Comparison of ENCODE assay signal across 8 cellular contexts in the genomic region with DNA sequence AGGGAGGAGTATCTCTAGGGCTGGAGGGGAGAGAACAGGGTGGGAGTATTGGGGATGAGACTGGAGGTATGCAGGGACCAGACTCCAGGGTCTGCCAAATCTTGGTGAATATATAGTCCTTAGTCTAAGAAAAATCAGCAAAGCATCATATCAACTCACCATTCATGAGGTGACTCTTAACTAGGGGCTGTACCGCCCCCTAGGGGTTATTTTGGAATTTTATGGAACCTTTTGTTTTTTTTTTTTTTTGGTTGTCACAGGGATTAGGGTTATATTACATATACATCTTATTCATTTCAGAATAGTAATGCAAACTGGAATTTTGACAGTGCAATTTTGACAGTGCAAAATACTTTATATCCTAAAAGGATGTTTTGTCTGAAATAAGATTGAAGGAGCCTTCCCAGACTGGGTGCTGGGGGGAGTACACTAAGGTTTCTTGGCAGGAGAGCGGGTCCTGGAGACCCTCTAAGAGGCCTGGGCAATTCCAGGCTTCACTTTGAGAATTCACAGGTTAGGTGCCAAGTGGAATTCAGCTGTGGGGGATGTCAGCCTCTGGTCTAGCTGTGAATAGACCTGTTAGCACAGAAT. TPM values are rescaled to one million over a fixed set of nuclear protein-coding genes. Genes with fewer than 3 reads are reported as not detected.
A peak's percentile ranks its signal among the peaks of the same experiment; 100 is the strongest.
DNase-seq lines count a peak whose midpoint lies in the region; TF ChIP-seq lines count a peak whose summit lies in the region.

No MANE protein-coding gene starts in this region.

- peak; percentile 86 for TF ChIP-seq CTCF in glutamatergic neuron (IDR thresholded peaks at IDR 0.05; ENCODE audit: partially characterized antibody, unreplicated experiment)

- intact Hi-C loops in activated T-helper 1 cell treated with anti-CD3 and anti-CD28 coated beads, Interleukin-12 subunit alpha, Interleukin-12 subunit beta, Interleukin-2, Interleukin-4 antibody, amounts not matched to agents 30 ng/mL and 10 ng/mL and 1 ng/mL, durations not matched to agents 14 hours and 24 hours and 36 hours (cut with micrococcal nuclease), result loop anchor here (1.0 to 2.0 kb wide), 5 partner anchors 20 to 222 kb away; no protein-coding TSS in a partner anchor

- peaks cover 18% of the 10 kb centered on the region for H3K36me3 Mint-ChIP-seq in activated T-helper 1 cell treated with anti-CD3 and anti-CD28 coated beads, Interleukin-12 subunit alpha, Interleukin-12 subunit beta, Interleukin-2, Interleukin-4 antibody, amounts not matched to agents 30 ng/mL and 10 ng/mL and 1 ng/mL, durations not matched to agents 14 hours and 24 hours and 36 hours (ENCODE audit: low read depth)
- H3K36me3 Mint-ChIP-seq in glutamatergic neuron (ENCODE audit: unreplicated experiment), result no peaks in the 10 kb centered on the region
- peaks cover 13% of the 10 kb centered on the region for H3K36me3 Mint-ChIP-seq in stimulated activated naive CD8-positive, alpha-beta T cell treated with anti-CD3 and anti-CD28 coated beads, Interleukin-15, Interleukin-2, amounts not matched to agents 100 ng/mL and 50 ng/mL, for 24 hours (ENCODE audit: low read depth)

- peaks cover 80% of the 10 kb centered on the region for H3K4me1 Mint-ChIP-seq in activated T-helper 1 cell treated with anti-CD3 and anti-CD28 coated beads, Interleukin-12 subunit alpha, Interleukin-12 subunit beta, Interleukin-2, Interleukin-4 antibody, amounts not matched to agents 30 ng/mL and 10 ng/mL and 1 ng/mL, durations not matched to agents 14 hours and 24 hours and 36 hours (ENCODE audit: low read depth)
- H3K4me1 Mint-ChIP-seq in glutamatergic neuron (ENCODE audit: low read depth, unreplicated experiment), result peaks cover 45% of the 10 kb centered on the region
- H3K4me1 Mint-ChIP-seq in stimulated activated naive CD8-positive, alpha-beta T cell treated with anti-CD3 and anti-CD28 coated beads, Interleukin-15, Interleukin-2, amounts not matched to agents 100 ng/mL and 50 ng/mL, for 24 hours (ENCODE audit: low read depth), result peaks cover 74% of the 10 kb centered on the region

- peak overlapping the region; percentile 82 for H3K27ac Mint-ChIP-seq in activated T-helper 1 cell treated with anti-CD3 and anti-CD28 coated beads, Interleukin-12 subunit alpha, Interleukin-12 subunit beta, Interleukin-2, Interleukin-4 antibody, amounts not matched to agents 30 ng/mL and 10 ng/mL and 1 ng/mL, durations not matched to agents 14 hours and 24 hours and 36 hours
- peak overlapping the region; percentile 69 for H3K27ac Mint-ChIP-seq in glutamatergic neuron (ENCODE audit: unreplicated experiment)
- peak overlapping the region; percentile 39 for H3K27ac Mint-ChIP-seq in stimulated activated naive CD8-positive, alpha-beta T cell treated with anti-CD3 and anti-CD28 coated beads, Interleukin-15, Interleukin-2, amounts not matched to agents 100 ng/mL and 50 ng/mL, for 24 hours

- H3K9me3 Mint-ChIP-seq in activated T-helper 1 cell treated with anti-CD3 and anti-CD28 coated beads, Interleukin-12 subunit alpha, Interleukin-12 subunit beta, Interleukin-2, Interleukin-4 antibody, amounts not matched to agents 30 ng/mL and 10 ng/mL and 1 ng/mL, durations not matched to agents 14 hours and 24 hours and 36 hours, result no peaks in the 10 kb centered on the region
- peaks cover 17% of the 10 kb centered on the region for H3K9me3 Mint-ChIP-seq in glutamatergic neuron (ENCODE audit: unreplicated experiment)
- H3K9me3 Mint-ChIP-seq in stimulated activated naive CD8-positive, alpha-beta T cell treated with anti-CD3 and anti-CD28 coated beads, Interleukin-15, Interleukin-2, amounts not matched to agents 100 ng/mL and 50 ng/mL, for 24 hours, result no peaks in the 10 kb centered on the region

- no peak overlapping the region for H3K4me3 Mint-ChIP-seq in activated T-helper 1 cell treated with anti-CD3 and anti-CD28 coated beads, Interleukin-12 subunit alpha, Interleukin-12 subunit beta, Interleukin-2, Interleukin-4 antibody, amounts not matched to agents 30 ng/mL and 10 ng/mL and 1 ng/mL, durations not matched to agents 14 hours and 24 hours and 36 hours
- H3K4me3 Mint-ChIP-seq in glutamatergic neuron (ENCODE audit: unreplicated experiment), result peak overlapping the region; percentile 33
- H3K4me3 Mint-ChIP-seq in stimulated activated naive CD8-positive, alpha-beta T cell treated with anti-CD3 and anti-CD28 coated beads, Interleukin-15, Interleukin-2, amounts not matched to agents 100 ng/mL and 50 ng/mL, for 24 hours, result no peak overlapping the region

- DNase-seq in stimulated activated CD4-positive, alpha-beta T cell treated with anti-CD3 and anti-CD28 coated beads, Interleukin-15, amount 100 ng/mL, for 24 hours, result peak; percentile 44
- DNase-seq in stimulated activated CD4-positive, alpha-beta T cell treated with anti-CD3 and anti-CD28 coated beads, Interleukin-1b, Interleukin-23, amount 100 ng/mL, for 48 hours, result no peak
- peak; percentile 65 for DNase-seq in M059J (ENCODE audit: low read depth)
- DNase-seq in activated T-helper 1 cell treated with anti-CD3 and anti-CD28 coated beads, Interleukin-12 subunit alpha, Interleukin-12 subunit beta, Interleukin-2, Interleukin-4 antibody, amounts not matched to agents 30 ng/mL and 10 ng/mL and 1 ng/mL, durations not matched to agents 14 hours and 24 hours and 36 hours (ENCODE audit: low spot score), result peak; percentile 32
- DNase-seq in glutamatergic neuron, result no peak
- DNase-seq in islet precursor cell, result no peak
- DNase-seq in D341Med (ENCODE audit: low spot score), result no peak

- H3K27me3 Mint-ChIP-seq in activated T-helper 1 cell treated with anti-CD3 and anti-CD28 coated beads, Interleukin-12 subunit alpha, Interleukin-12 subunit beta, Interleukin-2, Interleukin-4 antibody, amounts not matched to agents 30 ng/mL and 10 ng/mL and 1 ng/mL, durations not matched to agents 14 hours and 24 hours and 36 hours (ENCODE audit: insufficient read depth), result no peaks in the 10 kb centered on the region
- peaks cover 14% of the 10 kb centered on the region for H3K27me3 Mint-ChIP-seq in glutamatergic neuron (ENCODE audit: unreplicated experiment)
- no peaks in the 10 kb centered on the region for H3K27me3 Mint-ChIP-seq in stimulated activated naive CD8-positive, alpha-beta T cell treated with anti-CD3 and anti-CD28 coated beads, Interleukin-15, Interleukin-2, amounts not matched to agents 100 ng/mL and 50 ng/mL, for 24 hours

RNA-seq across cellular contexts. Expression of a gene that starts 7.5 kb away (rescaled TPM):
- 13.3 and 14.7 TPM in 2 replicates for total RNA-seq in M059J (2014; rRNA removed; shearing (Covaris generic))
- total RNA-seq in activated T-helper 1 cell treated with anti-CD3 and anti-CD28 coated beads, Interleukin-12 subunit alpha, Interleukin-12 subunit beta, Interleukin-2, Interleukin-4 antibody, amounts not matched to agents 30 ng/mL and 10 ng/mL and 1 ng/mL, durations not matched to agents 14 hours and 24 hours and 36 hours, result 50.6 and 59.7 TPM in 2 replicates
- 95.5 TPM for total RNA-seq in glutamatergic neuron (ENCODE audit: unreplicated experiment)

Comparison
In these comparisons a context has a peak if more than half of its experiments do, and no peak if none do; other contexts are left out.
1. DNase-seq: peak in stimulated activated CD4-positive, alpha-beta T cell treated with anti-CD3 and anti-CD28 coated beads, Interleukin-15, amount 100 ng/mL, for 24 hours (single experiment), M059J (single experiment) and activated T-helper 1 cell treated with anti-CD3 and anti-CD28 coated beads, Interleukin-12 subunit alpha, Interleukin-12 subunit beta, Interleukin-2, Interleukin-4 antibody, amounts not matched to agents 30 ng/mL and 10 ng/mL and 1 ng/mL, durations not matched to agents 14 hours and 24 hours and 36 hours (single experiment); none in stimulated activated CD4-positive, alpha-beta T cell treated with anti-CD3 and anti-CD28 coated beads, Interleukin-1b, Interleukin-23, amount 100 ng/mL, for 48 hours (single experiment), glutamatergic neuron (single experiment), islet precursor cell (single experiment) and D341Med (single experiment).
2. Peak in every context shown above with its lines, with median percentiles within 50 percentile points of each other: H3K27ac Mint-ChIP-seq.